23 cellular contexts compared by ENCODE assay signal in the genomic region with DNA sequence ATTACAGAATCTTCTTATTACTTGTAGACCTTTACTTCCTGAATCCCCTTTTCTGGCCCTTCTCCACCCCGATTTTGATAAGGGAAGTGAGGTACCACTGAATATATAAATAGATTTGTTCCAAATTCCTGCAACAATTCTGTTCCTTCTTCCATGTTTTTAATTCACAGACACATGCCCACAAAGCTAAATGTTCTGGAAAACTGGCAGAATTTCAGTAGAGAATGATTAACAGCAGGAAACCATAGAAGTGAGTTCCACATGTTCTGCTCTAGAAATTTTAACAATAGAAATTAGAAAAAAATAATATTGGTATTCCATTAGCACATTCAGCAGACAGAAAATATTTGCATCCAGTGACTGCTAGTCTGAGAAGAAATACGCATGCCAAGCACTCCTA.
"Had no signal": no experiment of that assay in that cellular context is flagged by ENCODE, and none has a peak within 500 bp of the region (broad histone marks: within the 10 kb centered on the region; RNA-seq: fewer than 3 reads in every experiment).

No MANE protein-coding gene starts in this region.

- H3K4me1 Mint-ChIP-seq: naive thymus-derived CD4-positive, alpha-beta T cell; neural progenitor cell; stimulated activated naive B cell treated with anti-CD40 and anti-IgM and Interleukin-4, amounts not matched to agents 10 μg/mL and 1 μg/mL and 100 μg/mL, for 72 hours; stimulated activated naive CD8-positive, alpha-beta T cell treated with anti-CD3 and anti-CD28 coated beads, Interleukin-15, amount 100 ng/mL, for 72 hours had no signal

- H3K4me3 Mint-ChIP-seq: naive thymus-derived CD4-positive, alpha-beta T cell; neural progenitor cell; stimulated activated naive B cell treated with anti-CD40 and anti-IgM and Interleukin-4, amounts not matched to agents 10 μg/mL and 1 μg/mL and 100 μg/mL, for 72 hours; stimulated activated naive CD8-positive, alpha-beta T cell treated with anti-CD3 and anti-CD28 coated beads, Interleukin-15, amount 100 ng/mL, for 72 hours had no signal

- ATAC-seq: gastroesophageal sphincter; naive thymus-derived CD4-positive, alpha-beta T cell; stimulated activated naive B cell treated with anti-CD40 and anti-IgM and Interleukin-4, amounts not matched to agents 10 μg/mL and 1 μg/mL and 100 μg/mL, for 72 hours; stimulated activated naive CD8-positive, alpha-beta T cell treated with anti-CD3 and anti-CD28 coated beads, Interleukin-15, amount 100 ng/mL, for 72 hours had no signal

- H3K4me3 ChIP-seq: breast epithelium, dorsolateral prefrontal cortex, gastroesophageal sphincter, neural progenitor cell, ovary, right lobe of liver, spleen, thoracic aorta, transverse colon had no signal

- H3K27ac Mint-ChIP-seq: naive thymus-derived CD4-positive, alpha-beta T cell; neural progenitor cell; stimulated activated naive B cell treated with anti-CD40 and anti-IgM and Interleukin-4, amounts not matched to agents 10 μg/mL and 1 μg/mL and 100 μg/mL, for 72 hours; stimulated activated naive CD8-positive, alpha-beta T cell treated with anti-CD3 and anti-CD28 coated beads, Interleukin-15, amount 100 ng/mL, for 72 hours had no signal

- DNase-seq: central memory CD4-positive, alpha-beta T cell; cortex of kidney; dorsolateral prefrontal cortex; effector CD8-positive, alpha-beta T cell; foreskin fibroblast; head of caudate nucleus; hippocampal formation; naive thymus-derived CD4-positive, alpha-beta T cell; nucleus accumbens; ovary; retina; right lobe of liver; spleen; stimulated activated CD4-positive, alpha-beta T cell treated with anti-CD3 and anti-CD28 coated beads, Interleukin-15, amount 100 ng/mL, for 24 hours; stimulated activated CD4-positive, alpha-beta T cell treated with anti-CD3 and anti-CD28 coated beads, Interleukin-1b, Interleukin-23, amount 100 ng/mL, for 48 hours; stimulated activated CD4-positive, alpha-beta T cell treated with anti-CD3 and anti-CD28 coated beads, Interleukin-4, amount 100 ng/mL, for 24 hours; stimulated activated naive B cell treated with anti-CD40 and anti-IgM and Interleukin-4, amounts not matched to agents 10 μg/mL and 1 μg/mL and 100 μg/mL, for 72 hours; stimulated activated naive CD8-positive, alpha-beta T cell treated with anti-CD3 and anti-CD28 coated beads, Interleukin-15, amount 100 ng/mL, for 72 hours; transverse colon had no signal

- H3K27me3 Mint-ChIP-seq: naive thymus-derived CD4-positive, alpha-beta T cell; stimulated activated naive B cell treated with anti-CD40 and anti-IgM and Interleukin-4, amounts not matched to agents 10 μg/mL and 1 μg/mL and 100 μg/mL, for 72 hours; stimulated activated naive CD8-positive, alpha-beta T cell treated with anti-CD3 and anti-CD28 coated beads, Interleukin-15, amount 100 ng/mL, for 72 hours had no signal
